ENCODE assay signal across 20 cellular contexts in the genomic region with DNA sequence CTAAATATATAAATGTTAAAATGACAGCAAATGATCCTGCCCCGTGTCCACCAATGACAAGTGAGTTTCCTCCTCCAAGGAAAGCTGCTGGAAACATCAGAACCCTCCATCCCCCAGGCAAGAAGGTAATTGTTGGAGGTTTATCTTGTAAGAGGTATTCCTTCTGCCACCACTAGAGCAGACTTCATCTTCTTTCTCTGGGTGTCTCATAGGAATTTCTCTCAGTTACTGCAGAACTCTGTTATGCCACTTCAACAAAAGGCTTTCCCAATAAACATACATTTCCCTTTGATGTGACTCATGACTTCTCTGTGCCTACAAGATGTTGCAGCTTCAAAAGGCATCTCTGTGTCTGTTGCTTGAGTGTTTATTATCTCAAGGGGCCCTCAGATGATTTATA.
DNase-seq lines count a peak whose midpoint lies in the region; ATAC-seq and TF ChIP-seq lines count a peak whose summit lies in the region.
"Had no signal": no experiment of that assay in that cellular context is flagged by ENCODE, and none has a peak within 500 bp of the region (broad histone marks: within the 10 kb centered on the region; RNA-seq: fewer than 3 reads in every experiment).

No MANE protein-coding gene starts in this region.

- no peak overlapping the region for H3K9ac ChIP-seq in SK-N-SH

- H3K9me2 ChIP-seq in SK-N-SH: no peaks in the 10 kb centered on the region

- 22% methylated on average over 1 of the region's 1 CpG for WGBS in SK-N-SH (ENCODE audit: low lambda C conversion rate)

- no peak overlapping the region for H3K4me3 Mint-ChIP-seq in activated CD8-positive, alpha-beta T cell treated with anti-CD3 and anti-CD28 coated beads, Interleukin-2, amount 10 ng/mL, durations not matched to agents 7 days and 5 days
- no peak overlapping the region for H3K4me3 Mint-ChIP-seq in naive thymus-derived CD4-positive, alpha-beta T cell
- H3K4me3 Mint-ChIP-seq: activated naive CD8-positive, alpha-beta T cell treated with anti-CD3 and anti-CD28 coated beads for 36 hours; activated T-helper 1 cell treated with anti-CD3 and anti-CD28 coated beads, Interleukin-12 subunit alpha, Interleukin-12 subunit beta, Interleukin-2, Interleukin-4 antibody, amounts not matched to agents 30 ng/mL and 10 ng/mL and 1 ng/mL, durations not matched to agents 14 hours and 24 hours and 36 hours had no signal

- H3K36me3 ChIP-seq in SK-N-SH (replicated peaks in 1 of 2; ENCODE audit: control insufficient read depth in 1 of 2, insufficient read depth in 2 of 2, low read length in 1 of 2): no peaks in the 10 kb centered on the region
- H3K36me3 ChIP-seq in naive thymus-derived CD4-positive, alpha-beta T cell (ENCODE audit: control insufficient read depth in 2 of 3, insufficient read depth in 3 of 3, low read length in 3 of 3): no peaks in the 10 kb centered on the region
- H3K36me3 ChIP-seq: brain microvascular endothelial cell, spleen, uterus had no signal

- no peaks in the 10 kb centered on the region for H3K4me1 Mint-ChIP-seq in activated CD8-positive, alpha-beta T cell treated with anti-CD3 and anti-CD28 coated beads, Interleukin-2, amount 10 ng/mL, durations not matched to agents 7 days and 5 days (ENCODE audit: low read depth)
- H3K4me1 Mint-ChIP-seq in naive thymus-derived CD4-positive, alpha-beta T cell: no peaks in the 10 kb centered on the region
- H3K4me1 Mint-ChIP-seq: activated naive CD8-positive, alpha-beta T cell treated with anti-CD3 and anti-CD28 coated beads for 36 hours had no signal

- intact Hi-C loops in naive thymus-derived CD4-positive, alpha-beta T cell (cut with micrococcal nuclease): no loop called here

- H3K4me3 ChIP-seq in SK-N-SH (ENCODE audit: low read depth in 2 of 2, low read length in 1 of 2) (no peak overlapping the region), fibroblast of mammary gland (ENCODE audit: control insufficient read depth, low read depth, low read length) (no peak overlapping the region)
- no peak overlapping the region for H3K4me3 ChIP-seq in naive thymus-derived CD4-positive, alpha-beta T cell (ENCODE audit: low read length)
- H3K4me3 ChIP-seq: spleen, uterus had no signal

- CTCF ChIA-PET in SK-N-SH (lab: Yijun Ruan, JAX): no interaction called here
- CTCF ChIA-PET in activated CD8-positive, alpha-beta T cell treated with anti-CD3 and anti-CD28 coated beads, Interleukin-2, amount 10 ng/mL, durations not matched to agents 7 days and 5 days (lab: Charles Lee): no interaction called here
- CTCF ChIA-PET in naive thymus-derived CD4-positive, alpha-beta T cell (lab: Charles Lee): no interaction called here

- H3K4me1 ChIP-seq in SK-N-SH (ENCODE audit: control insufficient read depth in 1 of 2, insufficient read depth in 2 of 2, low read depth in 1 of 2, low read length in 1 of 2): 0 out of 4 replicates have a peak, but pooled peaks cover 0 to 7% of the 10 kb centered on the region in 2 experiments
- H3K4me1 ChIP-seq in naive thymus-derived CD4-positive, alpha-beta T cell (ENCODE audit: control insufficient read depth in 2 of 2, insufficient read depth in 2 of 2, low read length in 2 of 2): no peaks in the 10 kb centered on the region
- H3K4me1 ChIP-seq: spleen, uterus had no signal

- no peaks in the 10 kb centered on the region for H3K36me3 Mint-ChIP-seq in activated CD8-positive, alpha-beta T cell treated with anti-CD3 and anti-CD28 coated beads, Interleukin-2, amount 10 ng/mL, durations not matched to agents 7 days and 5 days (ENCODE audit: low read depth)
- no peaks in the 10 kb centered on the region for H3K36me3 Mint-ChIP-seq in naive thymus-derived CD4-positive, alpha-beta T cell
- H3K36me3 Mint-ChIP-seq: activated naive CD8-positive, alpha-beta T cell treated with anti-CD3 and anti-CD28 coated beads for 36 hours had no signal

- H3K27me3 ChIP-seq in SK-N-SH (ENCODE audit: insufficient read depth): no peaks in the 10 kb centered on the region
- no peaks in the 10 kb centered on the region for H3K27me3 ChIP-seq in naive thymus-derived CD4-positive, alpha-beta T cell (ENCODE audit: control insufficient read depth in 2 of 2, insufficient read depth in 2 of 2, low read length in 2 of 2)
- H3K27me3 ChIP-seq: brain microvascular endothelial cell, spleen, uterus had no signal

- no peaks in the 10 kb centered on the region for H3K27me3 Mint-ChIP-seq in activated CD8-positive, alpha-beta T cell treated with anti-CD3 and anti-CD28 coated beads, Interleukin-2, amount 10 ng/mL, durations not matched to agents 7 days and 5 days (ENCODE audit: low read depth)
- peaks cover 0 to 4% (median 0%) of the 10 kb centered on the region in 5 donors for H3K27me3 Mint-ChIP-seq in naive thymus-derived CD4-positive, alpha-beta T cell
- H3K27me3 Mint-ChIP-seq: activated naive CD8-positive, alpha-beta T cell treated with anti-CD3 and anti-CD28 coated beads for 36 hours had no signal

- H3K9me3 Mint-ChIP-seq in activated CD8-positive, alpha-beta T cell treated with anti-CD3 and anti-CD28 coated beads, Interleukin-2, amount 10 ng/mL, durations not matched to agents 7 days and 5 days (ENCODE audit: insufficient read depth): peaks cover 5% of the 10 kb centered on the region
- H3K9me3 Mint-ChIP-seq in naive thymus-derived CD4-positive, alpha-beta T cell: peaks cover 0 to 9% (median 3%) of the 10 kb centered on the region in 11 donors
- H3K9me3 Mint-ChIP-seq: activated naive CD8-positive, alpha-beta T cell treated with anti-CD3 and anti-CD28 coated beads for 36 hours; activated T-helper 1 cell treated with anti-CD3 and anti-CD28 coated beads, Interleukin-12 subunit alpha, Interleukin-12 subunit beta, Interleukin-2, Interleukin-4 antibody, amounts not matched to agents 30 ng/mL and 10 ng/mL and 1 ng/mL, durations not matched to agents 14 hours and 24 hours and 36 hours had no signal

- no peaks in the 10 kb centered on the region for H3K9me3 ChIP-seq in SK-N-SH
- no peaks in the 10 kb centered on the region for H3K9me3 ChIP-seq in naive thymus-derived CD4-positive, alpha-beta T cell (ENCODE audit: control insufficient read depth in 2 of 3, low read length in 3 of 3)
- H3K9me3 ChIP-seq: uterus had no signal

- ATAC-seq in activated CD8-positive, alpha-beta T cell treated with anti-CD3 and anti-CD28 coated beads, Interleukin-2, amount 10 ng/mL, durations not matched to agents 7 days and 5 days: no peak
- no peak for ATAC-seq in naive thymus-derived CD4-positive, alpha-beta T cell

- H3K27ac Mint-ChIP-seq in activated CD8-positive, alpha-beta T cell treated with anti-CD3 and anti-CD28 coated beads, Interleukin-2, amount 10 ng/mL, durations not matched to agents 7 days and 5 days: no peak overlapping the region
- no peak overlapping the region for H3K27ac Mint-ChIP-seq in naive thymus-derived CD4-positive, alpha-beta T cell
- H3K27ac Mint-ChIP-seq: activated naive CD8-positive, alpha-beta T cell treated with anti-CD3 and anti-CD28 coated beads for 36 hours; activated T-helper 1 cell treated with anti-CD3 and anti-CD28 coated beads, Interleukin-12 subunit alpha, Interleukin-12 subunit beta, Interleukin-2, Interleukin-4 antibody, amounts not matched to agents 30 ng/mL and 10 ng/mL and 1 ng/mL, durations not matched to agents 14 hours and 24 hours and 36 hours had no signal

- no peak for TF ChIP-seq EP300 in SK-N-SH (IDR thresholded peaks at IDR 0.05; ENCODE audit: borderline replicate concordance in 1 of 2, low read depth in 1 of 2, low read length in 1 of 2)

- no peak overlapping the region for H3K27ac ChIP-seq in SK-N-SH (ENCODE audit: low read depth in 2 of 2, low read length in 1 of 2)
- H3K27ac ChIP-seq in naive thymus-derived CD4-positive, alpha-beta T cell (ENCODE audit: low read depth, low read length): no peak overlapping the region
- H3K27ac ChIP-seq: brain microvascular endothelial cell, epithelial cell of prostate, spleen, uterus had no signal

- H3F3A ChIP-seq in SK-N-SH (replicated peaks; ENCODE audit: insufficient read depth): peaks cover 4% of the 10 kb centered on the region

- DNase-seq in A172 (ENCODE audit: low spot score): peak; percentile 23
- DNase-seq in ELR (ENCODE audit: low read depth): peak; percentile 67
- no peak for DNase-seq in SK-N-SH
- DNase-seq in fibroblast of mammary gland (ENCODE audit: low read depth): peak; percentile 38
- no peak for DNase-seq in NCI-H345 treated with DMSO at 0.1 percent for 48 hours (lab: John Stamatoyannopoulos, UW; ENCODE audit: unreplicated experiment)
- DNase-seq in activated CD8-positive, alpha-beta T cell treated with anti-CD3 and anti-CD28 coated beads, Interleukin-2, amount 10 ng/mL, durations not matched to agents 7 days and 5 days: no peak
- DNase-seq in naive thymus-derived CD4-positive, alpha-beta T cell: no peak
- no peak for DNase-seq in GM03348 (ENCODE audit: low spot score)
- DNase-seq: ACHN; activated CD4-positive, CD25-positive, alpha-beta regulatory T cell treated with anti-CD3 and anti-CD28 coated beads, Interleukin-2, amount 50 U/mL, for 72 hours; activated naive CD8-positive, alpha-beta T cell treated with anti-CD3 and anti-CD28 coated beads for 36 hours; brain microvascular endothelial cell; NCI-H1436; NCI-H2171 treated with DMSO at 0.1 percent for 48 hours; NCI-H774; spleen; T-helper 9 cell; uterus had no signal

- H4K20me1 ChIP-seq in SK-N-SH (ENCODE audit: insufficient read depth): no peaks in the 10 kb centered on the region

- POLR2A ChIA-PET in SK-N-SH (lab: Yijun Ruan, JAX): no interaction called here
- POLR2A ChIA-PET in activated CD8-positive, alpha-beta T cell treated with anti-CD3 and anti-CD28 coated beads, Interleukin-2, amount 10 ng/mL, durations not matched to agents 7 days and 5 days (lab: Charles Lee): no interaction called here
- POLR2A ChIA-PET in naive thymus-derived CD4-positive, alpha-beta T cell (lab: Charles Lee): no interaction called here

- no peak overlapping the region for H2AFZ ChIP-seq in SK-N-SH (ENCODE audit: low read depth)

- TF ChIP-seq CTCF in SK-N-SH (IDR thresholded peaks at IDR 0.05) (peak; percentile 40; the same call in 1 of the 2 replicates), fibroblast of mammary gland (conservative IDR thresholded peaks at IDR 0.05; ENCODE audit: control insufficient read depth, insufficient read depth, low read depth, low read length) (peak; percentile 12)

- no peak overlapping the region for H3K4me2 ChIP-seq in SK-N-SH

- no peak for TF ChIP-seq RAD21 in SK-N-SH (IDR thresholded peaks at IDR 0.05; ENCODE audit: low read length)

- H3K79me2 ChIP-seq in SK-N-SH (ENCODE audit: insufficient read depth): no peaks in the 10 kb centered on the region

TF ChIP-seq in SK-N-SH, 30 proteins besides CTCF, POLR2A, EP300 and RAD21 (continues in another document):
- no peak for TF ChIP-seq POLR2AphosphoS5 (IDR thresholded peaks at IDR 0.05; ENCODE audit: low read depth, low read length)
- no peak for TF ChIP-seq SIN3A (IDR thresholded peaks at IDR 0.05; ENCODE audit: borderline replicate concordance, low read depth, low read length)

Comparison
In these comparisons a context has a peak if more than half of its experiments do, and no peak if none do; other contexts are left out.
1. DNase-seq: peak in A172 (single experiment), ELR (single experiment) and fibroblast of mammary gland (single experiment); none in SK-N-SH (single experiment), NCI-H345 treated with DMSO at 0.1 percent for 48 hours (single experiment), activated CD8-positive, alpha-beta T cell treated with anti-CD3 and anti-CD28 coated beads, Interleukin-2, amount 10 ng/mL, durations not matched to agents 7 days and 5 days (single experiment), naive thymus-derived CD4-positive, alpha-beta T cell (0 of 9) and GM03348 (single experiment).